ENCODE assay signal across 9 cellular contexts in genomic region chr5:64958757-64959391, GRCh38.
DNase-seq lines count a peak whose midpoint lies in the region; ATAC-seq and TF ChIP-seq lines count a peak whose summit lies in the region.
"Had no signal": no experiment of that assay in that cellular context is flagged by ENCODE, and none has a peak within 500 bp of the region (broad histone marks: within the 10 kb centered on the region; RNA-seq: fewer than 3 reads in every experiment).

No MANE protein-coding gene starts in this region.

- no peak for ATAC-seq in HG03442 (IDR thresholded peaks at IDR 0.05; ENCODE audit: unreplicated experiment)
- no peak for ATAC-seq in GM19351 (IDR thresholded peaks at IDR 0.05; ENCODE audit: unreplicated experiment)
- ATAC-seq: naive thymus-derived CD8-positive, alpha-beta T cell had no signal

- H3K4me1 Mint-ChIP-seq in endothelial cell (ENCODE audit: unreplicated experiment): no peaks in the 10 kb centered on the region
- H3K4me1 Mint-ChIP-seq: naive thymus-derived CD8-positive, alpha-beta T cell had no signal

- H3K27me3 Mint-ChIP-seq in endothelial cell (ENCODE audit: unreplicated experiment): no peaks in the 10 kb centered on the region
- H3K27me3 Mint-ChIP-seq: naive thymus-derived CD8-positive, alpha-beta T cell had no signal

- H3K27ac Mint-ChIP-seq in endothelial cell (ENCODE audit: unreplicated experiment): no peak overlapping the region
- H3K27ac Mint-ChIP-seq: naive thymus-derived CD8-positive, alpha-beta T cell had no signal

- H3K36me3 Mint-ChIP-seq in endothelial cell (ENCODE audit: low read depth, unreplicated experiment): peaks cover 8% of the 10 kb centered on the region

- peaks cover 8% of the 10 kb centered on the region for H3K9me3 Mint-ChIP-seq in endothelial cell (ENCODE audit: unreplicated experiment)

- DNase-seq in GM10266 (ENCODE audit: extremely low spot score) (no peak), NCI-H1694 (lab: John Stamatoyannopoulos, UW) (peak; percentile 8), endothelial cell (ENCODE audit: low spot score) (no peak), renal cortical epithelial cell (ENCODE audit: low read depth) (peak; percentile 49), nucleus accumbens (lab: John Stamatoyannopoulos, UW) (no peak), DMS79 (lab: John Stamatoyannopoulos, UW) (no peak)

- H3K4me3 Mint-ChIP-seq in endothelial cell (ENCODE audit: unreplicated experiment): no peak overlapping the region
- H3K4me3 Mint-ChIP-seq: naive thymus-derived CD8-positive, alpha-beta T cell had no signal

- TF ChIP-seq CTCF in GM10266 (IDR thresholded peaks at IDR 0.05; ENCODE audit: control insufficient read depth, insufficient read depth, low read depth, missing control alignments): peak; percentile 24
- TF ChIP-seq CTCF in endothelial cell (IDR thresholded peaks at IDR 0.05; ENCODE audit: unreplicated experiment): peak; percentile 59

Comparison
In these comparisons a context has a peak if more than half of its experiments do, and no peak if none do; other contexts are left out.
1. DNase-seq: peak in NCI-H1694 (single experiment) and renal cortical epithelial cell (single experiment); none in GM10266 (single experiment), endothelial cell (single experiment), nucleus accumbens (0 of 56) and DMS79 (single experiment).